In genomic region chr3:113746069-113746954, GRCh38 we compare ENCODE assay signal across 8 cellular contexts. TPM values are rescaled to one million over a fixed set of nuclear protein-coding genes. Genes with fewer than 3 reads are reported as not detected.
DNase-seq lines count a peak whose midpoint lies in the region; ATAC-seq, FAIRE-seq and TF ChIP-seq lines count a peak whose summit lies in the region.

NAA50 (minus strand) TSS chr3:113746249; CDS start chr3:113745949, 300 bp downstream.

- H3K4me1 ChIP-seq in upper lobe of right lung = peaks cover 49% of the 10 kb centered on the region

- peak within 1 kb of the TSS; percentile 98 for H3K4me3 Mint-ChIP-seq in T-helper 17 cell

- peak within 1 kb of the TSS; percentile 99 for H3K27ac ChIP-seq in upper lobe of right lung

- H3K9me3 ChIP-seq in T-helper 17 cell (ENCODE audit: control insufficient read depth, low read length, poor library complexity, severe bottlenecking) (no peaks in the 10 kb centered on the region), upper lobe of right lung (no peaks in the 10 kb centered on the region)

- intact Hi-C loops in left cardiac atrium (cut with DNase I) = loop anchor here in 1 of 2 donors (5.0 kb wide), 1 partner anchor 49 kb away; the partner anchor contains the start of gene USF3
- intact Hi-C loops in posterior vena cava (cut with DNase I) = no loop called here
- intact Hi-C loops in upper lobe of right lung (cut with DNase I) = no loop called here

- peak; percentile 39 for ATAC-seq in HG02870 (IDR thresholded peaks at IDR 0.05; ENCODE audit: unreplicated experiment)
- ATAC-seq in T-helper 17 cell = peak; percentile 79
- peak; percentile 95 to 96 for ATAC-seq in left cardiac atrium
- peak; percentile 95 for ATAC-seq in upper lobe of right lung

- DNase-seq in GM12891 (ENCODE audit: insufficient read length, low spot score) (peak; percentile 72), NCI-H1694 treated with DMSO at 0.1 percent for 48 hours (lab: John Stamatoyannopoulos, UW) (peak; percentile 96), T-helper 17 cell (peak; percentile 84 to 93 (median 90)), amygdala (lab: John Stamatoyannopoulos, UW) (peak; percentile 60 to 95 (median 89)), left cardiac atrium (peak; percentile 96), posterior vena cava (ENCODE audit: low spot score) (peak; percentile 99), upper lobe of right lung (peak; percentile 97)

- FAIRE-seq in GM12891 (lab: Jason Lieb, UNC) = peak; percentile 97

- H3K4me3 ChIP-seq in upper lobe of right lung = peak within 1 kb of the TSS; percentile 85

- peak; percentile 74 for TF ChIP-seq POLR2A in GM12891 (IDR thresholded peaks at IDR 0.05; ENCODE audit: low read depth, low read length)

- H3K36me3 ChIP-seq in upper lobe of right lung = no peaks in the 10 kb centered on the region

- no peaks in the 10 kb centered on the region for H3K27me3 ChIP-seq in upper lobe of right lung

- peaks cover 4% of the 10 kb centered on the region for H3K36me3 Mint-ChIP-seq in T-helper 17 cell (ENCODE audit: low read depth)

- H3K4me1 Mint-ChIP-seq in T-helper 17 cell = peaks cover 46% of the 10 kb centered on the region

- H3K27ac Mint-ChIP-seq in T-helper 17 cell = peak within 1 kb of the TSS; percentile 100

- no peaks in the 10 kb centered on the region for H3K27me3 Mint-ChIP-seq in T-helper 17 cell

- TF ChIP-seq CTCF in upper lobe of right lung (IDR thresholded peaks at IDR 0.05) = no peak

TF ChIP-seq in GM12891, 5 proteins besides CTCF, POLR2A, EP300 and RAD21:
- TF ChIP-seq POU2F2 (IDR thresholded peaks at IDR 0.05; ENCODE audit: low read depth, low read length) (no peak), POLR2AphosphoS5 (IDR thresholded peaks at IDR 0.05; ENCODE audit: low read depth, low read length) (peak; percentile 72), SPI1 (IDR thresholded peaks at IDR 0.05; ENCODE audit: low read depth, low read length) (peak; percentile 42), TAF1 (IDR thresholded peaks at IDR 0.05; ENCODE audit: low read depth, low read length) (peak; percentile 62), PAX5 (IDR thresholded peaks at IDR 0.05; ENCODE audit: insufficient read depth, low read length, severe bottlenecking) (no peak)

RNA-seq across cellular contexts. Expression of gene NAA50, which starts in this region (rescaled TPM):
- polyA plus RNA-seq in GM12891 (2012; ENCODE audit: low read depth, missing spikeins) = 44.4 TPM
- total RNA-seq in T-helper 17 cell = 10 to 100 TPM; 44.8 to 49.4 TPM
- 10 to 100 TPM; 65.7 to 86.5 TPM for total RNA-seq in left cardiac atrium
- 10 to 100 TPM; 81.4 to 90.1 TPM for total RNA-seq in posterior vena cava
- 90.0 TPM for total RNA-seq in upper lobe of right lung

Comparison
In these comparisons a context has a peak if more than half of its experiments do, and no peak if none do; other contexts are left out.
1. Peak in every context shown above with its lines: DNase-seq, ATAC-seq, H3K4me3 ChIP-seq and H3K27ac ChIP-seq.
2. ATAC-seq: peak in every context shown above with its lines; median percentile 96 in left cardiac atrium; 95 in upper lobe of right lung; 79 in T-helper 17 cell; 39 in HG02870.